In genomic region chr21:42061195-42061865, GRCh38 we compare ENCODE assay signal across 8 cellular contexts.
DNase-seq lines count a peak whose midpoint lies in the region; ATAC-seq lines count a peak whose summit lies in the region.

No MANE protein-coding gene starts in this region.

- H3K4me3 Mint-ChIP-seq in activated T-cell treated with anti-CD3 and anti-CD28 coated beads, Interleukin-2, amount 50 U/mL, for 24 hours = peak overlapping the region; percentile 68

- H3K27ac ChIP-seq in skin epidermis = peak overlapping the region in 14 of 21 experiments; percentile 23 to 91 (median 72)

- no peaks in the 10 kb centered on the region for H3K36me3 Mint-ChIP-seq in activated T-cell treated with anti-CD3 and anti-CD28 coated beads, Interleukin-2, amount 50 U/mL, for 24 hours (ENCODE audit: low read depth)

- peaks cover 48% of the 10 kb centered on the region for H3K4me1 Mint-ChIP-seq in activated T-cell treated with anti-CD3 and anti-CD28 coated beads, Interleukin-2, amount 50 U/mL, for 24 hours (ENCODE audit: low read depth)

- H3K27ac Mint-ChIP-seq in activated T-cell treated with anti-CD3 and anti-CD28 coated beads, Interleukin-2, amount 50 U/mL, for 24 hours = peak overlapping the region; percentile 85

- no peak overlapping the region for H3K4me3 ChIP-seq in skin epidermis

- no peaks in the 10 kb centered on the region for H3K9me3 Mint-ChIP-seq in activated T-cell treated with anti-CD3 and anti-CD28 coated beads, Interleukin-2, amount 50 U/mL, for 24 hours

- peak; percentile 79 for DNase-seq in GDM1 (lab: John Stamatoyannopoulos, UW)
- peak; percentile 41 for DNase-seq in activated T-cell treated with anti-CD3 and anti-CD28 coated beads, Interleukin-2, amount 50 U/mL, for 24 hours
- DNase-seq in NCI-H69 (lab: John Stamatoyannopoulos, UW) = no peak
- DNase-seq in hepatic stellate cell (ENCODE audit: low spot score) = no peak
- no peak for DNase-seq in NCI-H187 treated with DMSO at 0.1 percent for 48 hours (lab: John Stamatoyannopoulos, UW)

- ATAC-seq in GM19463 (IDR thresholded peaks at IDR 0.05; ENCODE audit: unreplicated experiment) (peak; percentile 54), HG03565 (IDR thresholded peaks at IDR 0.05; ENCODE audit: unreplicated experiment) (peak; percentile 37)

- no peaks in the 10 kb centered on the region for H3K27me3 Mint-ChIP-seq in activated T-cell treated with anti-CD3 and anti-CD28 coated beads, Interleukin-2, amount 50 U/mL, for 24 hours

Comparison
In these comparisons a context has a peak if more than half of its experiments do, and no peak if none do; other contexts are left out.
1. DNase-seq: peak in GDM1 (single experiment) and activated T-cell treated with anti-CD3 and anti-CD28 coated beads, Interleukin-2, amount 50 U/mL, for 24 hours (single experiment); none in NCI-H69 (single experiment), hepatic stellate cell (single experiment) and NCI-H187 treated with DMSO at 0.1 percent for 48 hours (single experiment).